In the genomic region with DNA sequence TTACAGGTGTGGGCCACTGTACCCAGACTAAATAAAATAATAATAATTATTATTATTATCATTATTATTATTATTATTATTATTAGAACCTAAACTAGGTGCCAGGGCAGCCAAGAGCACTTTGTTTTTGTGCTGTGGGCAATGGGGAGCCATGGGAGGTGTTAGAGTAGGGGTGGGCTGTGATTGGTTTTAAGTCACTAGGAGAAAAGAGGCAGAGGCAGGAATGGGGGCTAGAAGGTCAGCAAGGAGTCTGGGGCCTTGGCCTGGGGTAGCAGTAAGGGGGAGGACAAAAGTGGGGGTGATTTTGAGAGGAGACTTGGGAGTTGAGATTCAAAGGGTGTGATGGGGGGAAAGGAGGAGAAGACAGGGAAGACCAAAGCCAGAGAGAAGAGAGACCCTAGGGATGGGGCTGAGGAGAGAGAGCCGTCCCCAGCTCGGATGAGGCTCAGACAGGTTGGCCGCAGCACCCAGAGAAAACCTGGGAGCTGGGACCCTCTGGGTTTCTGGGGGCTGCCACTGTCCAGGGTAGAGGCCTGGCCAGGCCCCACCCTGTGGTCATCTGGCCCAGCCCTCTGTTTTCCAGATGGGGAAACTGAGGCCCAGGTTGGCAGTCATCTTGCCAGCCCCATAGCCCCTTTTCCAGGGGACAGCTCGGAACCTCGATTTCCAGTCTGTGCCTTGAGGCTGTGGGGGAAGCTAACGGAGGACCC, we compare ENCODE assay signal across 11 cellular contexts. TPM values are rescaled to one million over a fixed set of nuclear protein-coding genes. Genes with fewer than 3 reads are reported as not detected.
DNase-seq lines count a peak whose midpoint lies in the region; TF ChIP-seq lines count a peak whose summit lies in the region.
"Had no signal": no experiment of that assay in that cellular context is flagged by ENCODE, and none has a peak within 500 bp of the region (broad histone marks: within the 10 kb centered on the region; RNA-seq: fewer than 3 reads in every experiment).

No MANE protein-coding gene starts in this region.

- H3K27me3 ChIP-seq in BLaER1, result no peaks in the 10 kb centered on the region
- no peaks in the 10 kb centered on the region for H3K27me3 ChIP-seq in MM.1S (replicated peaks; ENCODE audit: insufficient read depth, low read length)
- H3K27me3 ChIP-seq: SJSA1 had no signal

- H3K9ac ChIP-seq in BLaER1 (peak overlapping the region; percentile 58; the same call in 1 of the 2 replicates), MM.1S (ENCODE audit: low read length) (no peak overlapping the region; the same call in 1 of the 2 replicates)

- intact Hi-C loops in activated T-helper 2 cell treated with anti-CD3 and anti-CD28 coated beads, Interferon-gamma antibody, Interleukin-2, Interleukin-4, amounts not matched to agents 10 μg/mL and 5 μg/mL and 100 μg/mL, durations not matched to agents 14 hours and 24 hours and 36 hours (cut with micrococcal nuclease), result no loop called here
- intact Hi-C loops in activated naive CD4-positive, alpha-beta T cell treated with anti-CD3 and anti-CD28 coated beads for 36 hours (cut with micrococcal nuclease), result no loop called here

- no peaks in the 10 kb centered on the region for H3K27me3 Mint-ChIP-seq in activated T-helper 2 cell treated with anti-CD3 and anti-CD28 coated beads, Interferon-gamma antibody, Interleukin-2, Interleukin-4, amounts not matched to agents 10 μg/mL and 5 μg/mL and 100 μg/mL, durations not matched to agents 14 hours and 24 hours and 36 hours (ENCODE audit: low read depth)
- no peaks in the 10 kb centered on the region for H3K27me3 Mint-ChIP-seq in activated naive CD4-positive, alpha-beta T cell treated with anti-CD3 and anti-CD28 coated beads for 36 hours (ENCODE audit: low read depth)

- H3K4me1 ChIP-seq in BLaER1 (peaks cover 41% of the 10 kb centered on the region), MM.1S (ENCODE audit: low read length) (peaks cover 32% of the 10 kb centered on the region)

- no peaks in the 10 kb centered on the region for H3K9me3 Mint-ChIP-seq in activated T-helper 2 cell treated with anti-CD3 and anti-CD28 coated beads, Interferon-gamma antibody, Interleukin-2, Interleukin-4, amounts not matched to agents 10 μg/mL and 5 μg/mL and 100 μg/mL, durations not matched to agents 14 hours and 24 hours and 36 hours
- H3K9me3 Mint-ChIP-seq in activated naive CD4-positive, alpha-beta T cell treated with anti-CD3 and anti-CD28 coated beads for 36 hours, result peaks cover 10% of the 10 kb centered on the region

- CTCF ChIA-PET in activated naive CD4-positive, alpha-beta T cell treated with anti-CD3 and anti-CD28 coated beads for 36 hours (lab: Charles Lee), result interaction anchor here (0.7 to 1.5 kb wide), 4 partner anchors 8 to 120 kb away, joined by 3 to 8 read pairs (median 4); no protein-coding TSS in a partner anchor

- H3K79me2 ChIP-seq in MM.1S (ENCODE audit: low read length), result peaks cover 7% of the 10 kb centered on the region; the same call in 1 of the 2 replicates

- peak overlapping the region; percentile 42 for H3K27ac ChIP-seq in BLaER1
- no peak overlapping the region; the same call in 1 of the 2 replicates for H3K27ac ChIP-seq in MM.1S (ENCODE audit: low read length)
- H3K27ac ChIP-seq in epithelial cell of prostate, result peak overlapping the region; percentile 90
- H3K27ac ChIP-seq in skin epidermis, result peak overlapping the region in 14 of 21 experiments; percentile 23 to 88 (median 82)

- H3K4me2 ChIP-seq in BLaER1 (peak overlapping the region; percentile 90), MM.1S (ENCODE audit: low read depth, low read length) (peak overlapping the region; percentile 91)

- peaks cover 12% of the 10 kb centered on the region for H3K4me1 Mint-ChIP-seq in activated T-helper 2 cell treated with anti-CD3 and anti-CD28 coated beads, Interferon-gamma antibody, Interleukin-2, Interleukin-4, amounts not matched to agents 10 μg/mL and 5 μg/mL and 100 μg/mL, durations not matched to agents 14 hours and 24 hours and 36 hours (ENCODE audit: low read depth)
- H3K4me1 Mint-ChIP-seq in activated naive CD4-positive, alpha-beta T cell treated with anti-CD3 and anti-CD28 coated beads for 36 hours (ENCODE audit: low read depth), result peaks cover 31% of the 10 kb centered on the region

- peaks cover 38% of the 10 kb centered on the region for H3F3A ChIP-seq in MM.1S (ENCODE audit: insufficient read depth, low read length)

- no peak overlapping the region for H3K4me3 Mint-ChIP-seq in activated T-helper 2 cell treated with anti-CD3 and anti-CD28 coated beads, Interferon-gamma antibody, Interleukin-2, Interleukin-4, amounts not matched to agents 10 μg/mL and 5 μg/mL and 100 μg/mL, durations not matched to agents 14 hours and 24 hours and 36 hours (ENCODE audit: low read depth)
- no peak overlapping the region for H3K4me3 Mint-ChIP-seq in activated naive CD4-positive, alpha-beta T cell treated with anti-CD3 and anti-CD28 coated beads for 36 hours
- H3K4me3 Mint-ChIP-seq: nephron progenitor cell had no signal

- H3K9me3 ChIP-seq in BLaER1 (peaks cover 11% of the 10 kb centered on the region), MM.1S (replicated peaks; ENCODE audit: insufficient read depth, low read length) (no peaks in the 10 kb centered on the region)

- no peak for TF ChIP-seq CTCF in MM.1S (IDR thresholded peaks at IDR 0.05; ENCODE audit: low read length)

- H4K20me1 ChIP-seq in BLaER1 (peaks cover 10% of the 10 kb centered on the region; the same call in 1 of the 2 replicates), MM.1S (ENCODE audit: insufficient read depth, low read length) (no peaks in the 10 kb centered on the region)

- peaks cover 9% of the 10 kb centered on the region for H3K36me3 ChIP-seq in BLaER1
- H3K36me3 ChIP-seq in MM.1S (replicated peaks; ENCODE audit: insufficient read depth, low read length), result no peaks in the 10 kb centered on the region
- H3K36me3 ChIP-seq: SJSA1 had no signal

- H3K4me3 ChIP-seq in BLaER1 (no peak overlapping the region; the same call in 1 of the 2 replicates), MM.1S (ENCODE audit: low read length) (no peak overlapping the region; the same call in 1 of the 2 replicates), skin epidermis (no peak overlapping the region)
- H3K4me3 ChIP-seq: SJSA1 had no signal

- H3K27ac Mint-ChIP-seq in activated T-helper 2 cell treated with anti-CD3 and anti-CD28 coated beads, Interferon-gamma antibody, Interleukin-2, Interleukin-4, amounts not matched to agents 10 μg/mL and 5 μg/mL and 100 μg/mL, durations not matched to agents 14 hours and 24 hours and 36 hours, result no peak overlapping the region
- H3K27ac Mint-ChIP-seq in activated naive CD4-positive, alpha-beta T cell treated with anti-CD3 and anti-CD28 coated beads for 36 hours, result no peak overlapping the region

- no peak overlapping the region for H2AFZ ChIP-seq in MM.1S (ENCODE audit: low read length)

- H3K36me3 Mint-ChIP-seq in activated T-helper 2 cell treated with anti-CD3 and anti-CD28 coated beads, Interferon-gamma antibody, Interleukin-2, Interleukin-4, amounts not matched to agents 10 μg/mL and 5 μg/mL and 100 μg/mL, durations not matched to agents 14 hours and 24 hours and 36 hours (ENCODE audit: low read depth), result peaks cover 5% of the 10 kb centered on the region
- peaks cover 2% of the 10 kb centered on the region for H3K36me3 Mint-ChIP-seq in activated naive CD4-positive, alpha-beta T cell treated with anti-CD3 and anti-CD28 coated beads for 36 hours (ENCODE audit: low read depth)

- no peaks in the 10 kb centered on the region for H3K9me2 ChIP-seq in MM.1S (replicated peaks; ENCODE audit: insufficient read depth, low read length)

- DNase-seq in MM.1S (no peak), epithelial cell of prostate (ENCODE audit: low read depth, low spot score) (no peak), LoVo (ENCODE audit: low spot score) (no peak), hypothalamus (lab: John Stamatoyannopoulos, UW) (no peak)
- DNase-seq in activated T-helper 2 cell treated with anti-CD3 and anti-CD28 coated beads, Interferon-gamma antibody, Interleukin-2, Interleukin-4, amounts not matched to agents 10 μg/mL and 5 μg/mL and 100 μg/mL, durations not matched to agents 14 hours and 24 hours and 36 hours (ENCODE audit: low spot score), result no peak
- DNase-seq in activated naive CD4-positive, alpha-beta T cell treated with anti-CD3 and anti-CD28 coated beads for 36 hours, result no peak
- DNase-seq: activated gamma-delta T cell had no signal

RNA-seq across cellular contexts. Expression of a gene that starts 17.8 kb away (rescaled TPM):
- 41.3 and 47.0 TPM in 2 replicates for total RNA-seq in activated T-helper 2 cell treated with anti-CD3 and anti-CD28 coated beads, Interferon-gamma antibody, Interleukin-2, Interleukin-4, amounts not matched to agents 10 μg/mL and 5 μg/mL and 100 μg/mL, durations not matched to agents 14 hours and 24 hours and 36 hours
- total RNA-seq in activated naive CD4-positive, alpha-beta T cell treated with anti-CD3 and anti-CD28 coated beads for 36 hours, result 10 to 100 TPM; 37.0 to 49.0 TPM

RNA-seq across cellular contexts. Expression of a gene that starts 17.8 kb away (rescaled TPM):
- total RNA-seq in activated T-helper 2 cell treated with anti-CD3 and anti-CD28 coated beads, Interferon-gamma antibody, Interleukin-2, Interleukin-4, amounts not matched to agents 10 μg/mL and 5 μg/mL and 100 μg/mL, durations not matched to agents 14 hours and 24 hours and 36 hours, result 161 and 176 TPM in 2 replicates
- 100 to 1,000 TPM; 155 to 157 TPM for total RNA-seq in activated naive CD4-positive, alpha-beta T cell treated with anti-CD3 and anti-CD28 coated beads for 36 hours
